18 cellular contexts compared by ENCODE assay signal in genomic region chr3:29436612-29437313, GRCh38.
DNase-seq lines count a peak whose midpoint lies in the region; ATAC-seq, FAIRE-seq and TF ChIP-seq lines count a peak whose summit lies in the region.
"Had no signal": no experiment of that assay in that cellular context is flagged by ENCODE, and none has a peak within 500 bp of the region (broad histone marks: within the 10 kb centered on the region; RNA-seq: fewer than 3 reads in every experiment).

No MANE protein-coding gene starts in this region.

- H3K36me3 ChIP-seq in bronchial epithelial cell (ENCODE audit: control insufficient read depth, insufficient read depth, low read length) (no peaks in the 10 kb centered on the region), lung (ENCODE audit: control insufficient read depth in 2 of 2, insufficient read depth in 2 of 2, low read length in 2 of 2) (peaks cover 0 to 5% of the 10 kb centered on the region in 2 donors), upper lobe of left lung (peaks cover 0 to 9% (median 0%) of the 10 kb centered on the region in 4 donors)

- CTCF ChIA-PET in activated CD4-positive, alpha-beta memory T cell treated with anti-CD3 and anti-CD28 coated beads for 36 hours (lab: Charles Lee): no interaction called here

- no peak for FAIRE-seq in bronchial epithelial cell (lab: Jason Lieb, UNC)
- FAIRE-seq: GM12892 had no signal

- no peaks in the 10 kb centered on the region for H3K4me1 Mint-ChIP-seq in activated CD4-positive, alpha-beta memory T cell treated with anti-CD3 and anti-CD28 coated beads for 36 hours (ENCODE audit: low read depth)

- H3K4me1 ChIP-seq in lung (ENCODE audit: control insufficient read depth in 2 of 2, insufficient read depth in 2 of 2, low read length in 2 of 2): no peaks in the 10 kb centered on the region
- peaks cover 5 to 24% (median 9%) of the 10 kb centered on the region in 4 donors for H3K4me1 ChIP-seq in upper lobe of left lung
- H3K4me1 ChIP-seq: Caco-2 had no signal

- H3K27ac Mint-ChIP-seq in activated CD4-positive, alpha-beta memory T cell treated with anti-CD3 and anti-CD28 coated beads for 36 hours: no peak overlapping the region
- H3K27ac Mint-ChIP-seq: CD14-positive monocyte had no signal

- no peak overlapping the region for H3K4me3 Mint-ChIP-seq in activated CD4-positive, alpha-beta memory T cell treated with anti-CD3 and anti-CD28 coated beads for 36 hours
- H3K4me3 Mint-ChIP-seq: CD14-positive monocyte had no signal

- POLR2A ChIA-PET in activated CD4-positive, alpha-beta memory T cell treated with anti-CD3 and anti-CD28 coated beads for 36 hours (lab: Charles Lee): no interaction called here

- H3K27me3 Mint-ChIP-seq in activated CD4-positive, alpha-beta memory T cell treated with anti-CD3 and anti-CD28 coated beads for 36 hours: no peaks in the 10 kb centered on the region

- TF ChIP-seq EP300 in upper lobe of left lung (IDR thresholded peaks at IDR 0.05): no peak

- DNase-seq in NOMO-1 treated with DMSO at 0.1 percent for 48 hours (lab: John Stamatoyannopoulos, UW; ENCODE audit: unreplicated experiment) (peak; percentile 22), NOMO-1 treated with dmso at 0.1 percent for 144 hours (lab: John Stamatoyannopoulos, UW; ENCODE audit: unreplicated experiment) (no peak), bronchial epithelial cell (ENCODE audit: low read depth) (peak; percentile 44), lung (ENCODE audit: low spot score) (no peak), upper lobe of left lung (no peak), NCI-H187 treated with DMSO at 0.1 percent for 48 hours (lab: John Stamatoyannopoulos, UW) (no peak)
- no peak for DNase-seq in activated CD4-positive, alpha-beta memory T cell treated with anti-CD3 and anti-CD28 coated beads for 36 hours
- DNase-seq: Caco-2, DMS79, KBM-7, NCI-H1105 treated with DMSO at 0.1 percent for 48 hours, NCI-H187, NCI-H510A, NCI-H82 had no signal

- no peaks in the 10 kb centered on the region for H3K9me3 Mint-ChIP-seq in activated CD4-positive, alpha-beta memory T cell treated with anti-CD3 and anti-CD28 coated beads for 36 hours
- H3K9me3 Mint-ChIP-seq: CD14-positive monocyte had no signal

- H3K27ac ChIP-seq in lung (ENCODE audit: low read depth in 1 of 2, low read length in 1 of 2) (no peak overlapping the region), upper lobe of left lung (peak overlapping the region in 1 of 4 donors; percentile 7)
- H3K27ac ChIP-seq: HL-60 had no signal

- H3K36me3 Mint-ChIP-seq in activated CD4-positive, alpha-beta memory T cell treated with anti-CD3 and anti-CD28 coated beads for 36 hours: no peaks in the 10 kb centered on the region
- H3K36me3 Mint-ChIP-seq: CD14-positive monocyte had no signal

- no peaks in the 10 kb centered on the region for H3K27me3 ChIP-seq in bronchial epithelial cell (ENCODE audit: control insufficient read depth, insufficient read depth, low read length)
- H3K27me3 ChIP-seq in lung (ENCODE audit: control insufficient read depth, insufficient read depth): no peaks in the 10 kb centered on the region
- no peaks in the 10 kb centered on the region for H3K27me3 ChIP-seq in upper lobe of left lung

- H3K4me3 ChIP-seq in bronchial epithelial cell (ENCODE audit: low read depth, low read length): no peak overlapping the region
- no peak overlapping the region for H3K4me3 ChIP-seq in lung
- no peak overlapping the region for H3K4me3 ChIP-seq in upper lobe of left lung

- no peaks in the 10 kb centered on the region for H3K9me3 ChIP-seq in lung (ENCODE audit: control insufficient read depth in 2 of 2, insufficient read depth in 1 of 2, low read length in 1 of 2)
- H3K9me3 ChIP-seq in upper lobe of left lung: no peaks in the 10 kb centered on the region
- H3K9me3 ChIP-seq: Caco-2 had no signal

- intact Hi-C loops in activated CD4-positive, alpha-beta memory T cell treated with anti-CD3 and anti-CD28 coated beads for 36 hours (cut with micrococcal nuclease): no loop called here

- ATAC-seq in lung (ENCODE audit: insufficient read depth, low FRiP score): peak; percentile 60
- ATAC-seq in upper lobe of left lung (ENCODE audit: low FRiP score in 2 of 2): peak; percentile 45 to 62
- ATAC-seq in GM21515 (IDR thresholded peaks at IDR 0.05; ENCODE audit: unreplicated experiment): no peak

- no peak for TF ChIP-seq POLR2A in upper lobe of left lung (IDR thresholded peaks at IDR 0.05)

- TF ChIP-seq CTCF in bronchial epithelial cell (IDR thresholded peaks at IDR 0.05; ENCODE audit: insufficient read depth, low read length, severe bottlenecking): no peak
- no peak for TF ChIP-seq CTCF in lung (IDR thresholded peaks at IDR 0.05; ENCODE audit: control extremely low read depth, extremely low read depth)
- no peak for TF ChIP-seq CTCF in upper lobe of left lung (IDR thresholded peaks at IDR 0.05)

Comparison
In these comparisons a context has a peak if more than half of its experiments do, and no peak if none do; other contexts are left out.
1. DNase-seq: peak in NOMO-1 treated with DMSO at 0.1 percent for 48 hours (single experiment) and bronchial epithelial cell (single experiment); none in NOMO-1 treated with dmso at 0.1 percent for 144 hours (single experiment), lung (single experiment), upper lobe of left lung (0 of 2), activated CD4-positive, alpha-beta memory T cell treated with anti-CD3 and anti-CD28 coated beads for 36 hours (single experiment) and NCI-H187 treated with DMSO at 0.1 percent for 48 hours (single experiment).